1 cellular context compared by ENCODE assay signal in the genomic region with DNA sequence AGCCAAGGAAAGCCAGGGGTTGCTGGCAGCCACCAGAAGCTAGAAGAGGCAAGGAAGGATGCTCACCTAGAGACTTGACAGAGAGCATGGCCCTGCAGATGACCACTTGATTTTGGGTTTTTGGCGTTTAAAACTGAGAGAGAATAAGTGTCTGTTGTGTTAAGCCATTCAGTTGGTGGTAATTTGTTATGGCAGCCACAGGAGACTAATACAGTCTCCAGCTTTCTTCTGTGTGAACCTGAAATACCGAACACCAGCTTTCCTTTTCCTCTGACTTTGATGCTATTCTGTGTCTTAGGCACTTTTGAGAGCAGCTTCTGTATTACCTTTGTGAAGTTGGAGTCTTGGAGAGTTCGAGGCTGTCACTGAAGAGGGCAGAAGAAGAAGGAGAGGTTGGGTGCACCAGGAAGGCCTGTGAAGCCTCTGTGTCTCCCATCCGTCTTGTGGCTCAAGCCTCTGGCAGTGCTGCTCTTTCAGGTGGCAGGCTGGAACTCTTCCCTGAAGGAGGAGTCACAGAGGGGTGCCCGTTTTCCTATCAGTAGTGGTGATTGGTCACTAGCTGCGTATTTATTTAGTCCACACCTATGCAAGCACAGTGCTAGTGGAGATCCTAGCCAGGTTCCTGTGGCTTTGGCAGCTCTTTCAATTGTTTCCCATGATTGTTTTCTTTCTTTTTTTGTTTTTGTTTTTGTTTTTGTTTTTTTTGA.
TF ChIP-seq lines count a peak whose summit lies in the region.

No MANE protein-coding gene starts in this region.

TF ChIP-seq in HEK293, 187 proteins besides CTCF, POLR2A, EP300 and RAD21:
- no peak for TF ChIP-seq ZBTB21 (tag by site-specific recombination; IDR thresholded peaks at IDR 0.05)
- TF ChIP-seq ZIC2 (tag by site-specific recombination; IDR thresholded peaks at IDR 0.05), result no peak
- no peak for TF ChIP-seq OVOL3 (tag by site-specific recombination; IDR thresholded peaks at IDR 0.05)
- no peak for TF ChIP-seq ZNF132 (tag by site-specific recombination; IDR thresholded peaks at IDR 0.05; ENCODE audit: borderline replicate concordance)
- TF ChIP-seq, protein P1, sequence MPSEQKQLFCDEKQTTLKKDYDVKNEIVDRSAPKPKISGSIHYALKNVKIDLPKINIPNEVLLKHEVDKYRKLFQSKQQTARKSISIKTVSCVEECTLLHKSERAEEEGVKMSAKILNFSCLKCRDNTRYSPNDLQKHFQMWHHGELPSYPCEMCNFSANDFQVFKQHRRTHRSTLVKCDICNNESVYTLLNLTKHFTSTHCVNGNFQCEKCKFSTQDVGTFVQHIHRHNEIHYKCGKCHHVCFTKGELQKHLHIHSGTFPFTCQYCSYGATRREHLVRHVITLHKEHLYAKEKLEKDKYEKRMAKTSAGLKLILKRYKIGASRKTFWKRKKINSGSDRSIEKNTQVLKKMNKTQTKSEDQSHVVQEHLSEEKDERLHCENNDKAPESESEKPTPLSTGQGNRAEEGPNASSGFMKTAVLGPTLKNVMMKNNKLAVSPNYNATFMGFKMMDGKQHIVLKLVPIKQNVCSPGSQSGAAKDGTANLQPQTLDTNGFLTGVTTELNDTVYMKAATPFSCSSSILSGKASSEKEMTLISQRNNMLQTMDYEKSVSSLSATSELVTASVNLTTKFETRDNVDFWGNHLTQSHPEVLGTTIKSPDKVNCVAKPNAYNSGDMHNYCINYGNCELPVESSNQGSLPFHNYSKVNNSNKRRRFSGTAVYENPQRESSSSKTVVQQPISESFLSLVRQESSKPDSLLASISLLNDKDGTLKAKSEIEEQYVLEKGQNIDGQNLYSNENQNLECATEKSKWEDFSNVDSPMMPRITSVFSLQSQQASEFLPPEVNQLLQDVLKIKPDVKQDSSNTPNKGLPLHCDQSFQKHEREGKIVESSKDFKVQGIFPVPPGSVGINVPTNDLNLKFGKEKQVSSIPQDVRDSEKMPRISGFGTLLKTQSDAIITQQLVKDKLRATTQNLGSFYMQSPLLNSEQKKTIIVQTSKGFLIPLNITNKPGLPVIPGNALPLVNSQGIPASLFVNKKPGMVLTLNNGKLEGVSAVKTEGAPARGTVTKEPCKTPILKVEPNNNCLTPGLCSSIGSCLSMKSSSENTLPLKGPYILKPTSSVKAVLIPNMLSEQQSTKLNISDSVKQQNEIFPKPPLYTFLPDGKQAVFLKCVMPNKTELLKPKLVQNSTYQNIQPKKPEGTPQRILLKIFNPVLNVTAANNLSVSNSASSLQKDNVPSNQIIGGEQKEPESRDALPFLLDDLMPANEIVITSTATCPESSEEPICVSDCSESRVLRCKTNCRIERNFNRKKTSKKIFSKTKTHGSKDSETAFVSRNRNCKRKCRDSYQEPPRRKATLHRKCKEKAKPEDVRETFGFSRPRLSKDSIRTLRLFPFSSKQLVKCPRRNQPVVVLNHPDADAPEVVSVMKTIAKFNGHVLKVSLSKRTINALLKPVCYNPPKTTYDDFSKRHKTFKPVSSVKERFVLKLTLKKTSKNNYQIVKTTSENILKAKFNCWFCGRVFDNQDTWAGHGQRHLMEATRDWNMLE (tag by site-specific recombination; conservative IDR thresholded peaks at IDR 0.05; ENCODE audit: low read depth), result no peak
- TF ChIP-seq ZNF274 (IDR thresholded peaks at IDR 0.05; ENCODE audit: low read length), result no peak
- no peak for TF ChIP-seq ZNF274 (tag by site-specific recombination; IDR thresholded peaks at IDR 0.05; ENCODE audit: borderline replicate concordance)
- TF ChIP-seq ZNF23 (tag by site-specific recombination; IDR thresholded peaks at IDR 0.05; ENCODE audit: borderline replicate concordance), result no peak
- TF ChIP-seq, protein P2, sequence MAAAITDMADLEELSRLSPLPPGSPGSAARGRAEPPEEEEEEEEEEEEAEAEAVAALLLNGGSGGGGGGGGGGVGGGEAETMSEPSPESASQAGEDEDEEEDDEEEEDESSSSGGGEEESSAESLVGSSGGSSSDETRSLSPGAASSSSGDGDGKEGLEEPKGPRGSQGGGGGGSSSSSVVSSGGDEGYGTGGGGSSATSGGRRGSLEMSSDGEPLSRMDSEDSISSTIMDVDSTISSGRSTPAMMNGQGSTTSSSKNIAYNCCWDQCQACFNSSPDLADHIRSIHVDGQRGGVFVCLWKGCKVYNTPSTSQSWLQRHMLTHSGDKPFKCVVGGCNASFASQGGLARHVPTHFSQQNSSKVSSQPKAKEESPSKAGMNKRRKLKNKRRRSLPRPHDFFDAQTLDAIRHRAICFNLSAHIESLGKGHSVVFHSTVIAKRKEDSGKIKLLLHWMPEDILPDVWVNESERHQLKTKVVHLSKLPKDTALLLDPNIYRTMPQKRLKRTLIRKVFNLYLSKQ (tag by site-specific recombination; IDR thresholded peaks at IDR 0.05; ENCODE audit: borderline replicate concordance), result no peak
- TF ChIP-seq ZNF621 (tag by site-specific recombination; IDR thresholded peaks at IDR 0.05), result no peak
- TF ChIP-seq ZNF768 (tag by site-specific recombination; IDR thresholded peaks at IDR 0.05), result no peak
TF ChIP-seq in HEK293: peak in this region for 0.
